In genomic region chr15:95716708-95717107, GRCh38 we compare ENCODE assay signal across 14 cellular contexts.
DNase-seq lines count a peak whose midpoint lies in the region; ATAC-seq and TF ChIP-seq lines count a peak whose summit lies in the region.
"Had no signal": no experiment of that assay in that cellular context is flagged by ENCODE, and none has a peak within 500 bp of the region (broad histone marks: within the 10 kb centered on the region; RNA-seq: fewer than 3 reads in every experiment).

No MANE protein-coding gene starts in this region.

- POLR2A ChIA-PET in WTC11 (lab: Charles Lee), result no interaction called here

- H3K9ac ChIP-seq in neuronal stem cell (ENCODE audit: low read depth, low read length, poor library complexity), result no peak overlapping the region
- H3K9ac ChIP-seq: GM23248 had no signal

- TF ChIP-seq EP300 in suprapubic skin (IDR thresholded peaks at IDR 0.05), result no peak

- H2BK15ac ChIP-seq in neuronal stem cell (ENCODE audit: low read length), result no peak overlapping the region

- H3K4me2 ChIP-seq in neuronal stem cell (ENCODE audit: insufficient read depth, low read length, poor library complexity, severe bottlenecking), result no peak overlapping the region
- H3K4me2 ChIP-seq: A549 had no signal

- TF ChIP-seq POLR2A in suprapubic skin (IDR thresholded peaks at IDR 0.05), result no peak

- H3K27ac ChIP-seq in neuronal stem cell (replicated peaks; ENCODE audit: low read length) (no peak overlapping the region), suprapubic skin (no peak overlapping the region)
- H3K27ac ChIP-seq: A549, GM23248 had no signal

- DNase-seq in WTC11 (ENCODE audit: low spot score) (no peak), neuronal stem cell (ENCODE audit: low spot score) (no peak), suprapubic skin (ENCODE audit: low spot score in 2 of 2) (no peak), left colon (no peak)
- DNase-seq in activated CD4-positive, alpha-beta T cell treated with anti-CD3 and anti-CD28 coated beads, Interleukin-2, amount 50 U/mL, for 4 hours, result no peak
- DNase-seq: BE2C; Caco-2; CD8-positive, alpha-beta T cell; DMS53; GM23248 had no signal

- H3K18ac ChIP-seq in neuronal stem cell (ENCODE audit: low read length), result no peak overlapping the region

- H3K4me1 ChIP-seq in neuronal stem cell (ENCODE audit: control insufficient read depth in 2 of 2, insufficient read depth in 1 of 2, low read depth in 1 of 2, low read length in 2 of 2), result peaks cover 8 to 30% of the 10 kb centered on the region in 2 donors
- no peaks in the 10 kb centered on the region for H3K4me1 ChIP-seq in suprapubic skin
- H3K4me1 ChIP-seq: A549, BE2C, Caco-2 had no signal

- H3K27me3 ChIP-seq in neuronal stem cell (ENCODE audit: control insufficient read depth in 3 of 3, insufficient read depth in 3 of 3, low read depth in 1 of 3, low read length in 3 of 3), result no peaks in the 10 kb centered on the region
- no peaks in the 10 kb centered on the region for H3K27me3 ChIP-seq in suprapubic skin
- H3K27me3 ChIP-seq: BE2C had no signal

- H3K27ac Mint-ChIP-seq in WTC11 (no peak overlapping the region), nephron (peak overlapping the region; percentile 87 to 96 (median 94))
- H3K27ac Mint-ChIP-seq: CD14-positive monocyte; CD8-positive, alpha-beta T cell had no signal

- no peak overlapping the region for H3K4ac ChIP-seq in neuronal stem cell (ENCODE audit: low read length)

- no peak overlapping the region for H3K4me3 Mint-ChIP-seq in WTC11
- no peak overlapping the region for H3K4me3 Mint-ChIP-seq in nephron
- H3K4me3 Mint-ChIP-seq: CD14-positive monocyte; CD8-positive, alpha-beta T cell had no signal

- H3K27me3 Mint-ChIP-seq in WTC11 (ENCODE audit: low read depth) (no peaks in the 10 kb centered on the region), nephron (ENCODE audit: low read depth) (no peaks in the 10 kb centered on the region)

- H2BK5ac ChIP-seq in neuronal stem cell (ENCODE audit: low read length), result no peak overlapping the region

- intact Hi-C loops in left colon (cut with DNase I, micrococcal nuclease), result no loop called here

- H3K4me3 ChIP-seq in neuronal stem cell (ENCODE audit: low read length in 2 of 2), result no peak overlapping the region
- no peak overlapping the region for H3K4me3 ChIP-seq in suprapubic skin
- H3K4me3 ChIP-seq: A549, GM23248 had no signal

- peak overlapping the region; percentile 51 for H2AFZ ChIP-seq in neuronal stem cell (ENCODE audit: low read length)
- H2AFZ ChIP-seq: GM23248 had no signal

- H3K9me3 ChIP-seq in neuronal stem cell (replicated peaks in 1 of 2; ENCODE audit: control insufficient read depth in 2 of 2, insufficient read depth in 1 of 2, low read depth in 1 of 2, low read length in 2 of 2) (no peaks in the 10 kb centered on the region), suprapubic skin (no peaks in the 10 kb centered on the region)
- H3K9me3 ChIP-seq: A549, BE2C, Caco-2 had no signal

- no peak overlapping the region for H2BK12ac ChIP-seq in neuronal stem cell (ENCODE audit: low read length)

- no peak overlapping the region for H2BK120ac ChIP-seq in neuronal stem cell (ENCODE audit: low read depth, low read length)

- H4K8ac ChIP-seq in neuronal stem cell (ENCODE audit: low read depth, low read length), result no peak overlapping the region

- no peaks in the 10 kb centered on the region for H3K36me3 Mint-ChIP-seq in WTC11
- no peaks in the 10 kb centered on the region for H3K36me3 Mint-ChIP-seq in nephron (ENCODE audit: low read depth)
- H3K36me3 Mint-ChIP-seq: CD14-positive monocyte; CD8-positive, alpha-beta T cell had no signal

- H3K4me1 Mint-ChIP-seq in WTC11 (peaks cover 16% of the 10 kb centered on the region), nephron (peaks cover 49% of the 10 kb centered on the region)
- H3K4me1 Mint-ChIP-seq: CD14-positive monocyte had no signal

- no peaks in the 10 kb centered on the region for H3K79me1 ChIP-seq in neuronal stem cell (ENCODE audit: low read depth, low read length)

- CTCF ChIA-PET in WTC11 (lab: Charles Lee), result no interaction called here

- H3K23ac ChIP-seq in neuronal stem cell (ENCODE audit: low read depth, low read length, poor library complexity), result no peak overlapping the region

- ATAC-seq in WTC11, result no peak
- ATAC-seq in left colon, result no peak
- ATAC-seq: A549; CD8-positive, alpha-beta T cell; HCT116 had no signal

- TF ChIP-seq CTCF in WTC11 (IDR thresholded peaks at IDR 0.05) (no peak), nephron (IDR thresholded peaks at IDR 0.05; ENCODE audit: unreplicated experiment in 3 of 3) (no peak), suprapubic skin (IDR thresholded peaks at IDR 0.05) (no peak)

- H3K36me3 ChIP-seq in neuronal stem cell (replicated peaks in 1 of 2; ENCODE audit: control insufficient read depth in 2 of 2, insufficient read depth in 2 of 2, low read length in 2 of 2) (no peaks in the 10 kb centered on the region), suprapubic skin (no peaks in the 10 kb centered on the region)
- H3K36me3 ChIP-seq: BE2C had no signal

- H4K91ac ChIP-seq in neuronal stem cell (ENCODE audit: low read depth, low read length, poor library complexity), result no peak overlapping the region

- H3K9me3 Mint-ChIP-seq in WTC11 (0 out of 2 replicates have a peak, but pooled peaks cover 3% of the 10 kb centered on the region), nephron (peaks cover 8% of the 10 kb centered on the region)
- H3K9me3 Mint-ChIP-seq: CD8-positive, alpha-beta T cell had no signal

- no peak overlapping the region for H2AK5ac ChIP-seq in neuronal stem cell (ENCODE audit: low read depth, low read length)

- H3K14ac ChIP-seq in neuronal stem cell (ENCODE audit: low read length), result no peak overlapping the region

TF ChIP-seq in WTC11, 78 proteins besides CTCF, POLR2A, EP300 and RAD21:
- TF ChIP-seq NFE2L1 (CRISPR knock-in tag; IDR thresholded peaks at IDR 0.05), result no peak
- peak; percentile 41; the same call in 1 of the 2 replicates for TF ChIP-seq ZNF512 (CRISPR knock-in tag; IDR thresholded peaks at IDR 0.05; ENCODE audit: borderline replicate concordance)
